Comparison of ENCODE assay signal across 10 cellular contexts in the genomic region with DNA sequence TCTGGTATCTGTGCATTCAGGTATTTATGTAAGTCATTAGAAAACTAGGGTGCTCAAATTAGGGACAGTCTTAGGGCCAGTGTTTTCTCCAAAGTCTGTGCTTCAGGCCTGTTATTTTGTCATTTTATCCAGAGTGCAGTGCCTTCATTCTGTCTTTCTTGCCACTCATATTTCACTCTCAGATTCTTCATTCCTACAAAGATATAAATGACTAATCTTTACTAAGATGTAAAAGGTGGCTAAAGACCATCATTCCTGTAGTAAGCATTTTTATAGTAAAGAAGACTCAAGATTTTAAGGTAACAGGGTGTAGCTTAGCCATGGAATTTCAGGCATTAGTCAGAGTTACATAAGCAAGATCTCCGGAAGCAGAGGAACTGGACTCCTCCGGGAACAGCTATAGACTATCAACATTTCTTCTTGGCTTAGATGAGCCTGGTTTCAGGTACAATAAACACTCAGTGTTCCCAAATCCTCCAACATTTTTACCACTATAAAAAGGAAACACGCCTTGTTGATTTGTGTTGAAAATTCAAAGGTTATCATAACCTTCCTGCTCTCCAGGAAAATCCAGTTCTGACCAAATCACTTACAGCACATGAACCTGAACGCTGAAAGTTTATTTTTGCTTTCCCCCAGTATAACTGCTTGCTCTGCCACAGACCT. TPM values are rescaled to one million over a fixed set of nuclear protein-coding genes. Genes with fewer than 3 reads are reported as not detected.
DNase-seq lines count a peak whose midpoint lies in the region; ATAC-seq, FAIRE-seq and TF ChIP-seq lines count a peak whose summit lies in the region.
"Had no signal": no experiment of that assay in that cellular context is flagged by ENCODE, and none has a peak within 500 bp of the region (broad histone marks: within the 10 kb centered on the region; RNA-seq: fewer than 3 reads in every experiment).

No MANE protein-coding gene starts in this region.

- no peak for DNase-seq in stimulated activated naive CD8-positive, alpha-beta T cell treated with anti-CD3 and anti-CD28 coated beads, Interleukin-15, amount 100 ng/mL, for 72 hours
- no peak for DNase-seq in stimulated activated naive CD8-positive, alpha-beta T cell treated with anti-CD3 and anti-CD28 coated beads, Interleukin-15, Interleukin-2, amounts not matched to agents 100 U/mL and 50 U/mL, for 24 hours
- peak; percentile 88 for DNase-seq in endothelial cell of umbilical vein (ENCODE audit: low read depth, low spot score)
- no peak for DNase-seq in aorta
- DNase-seq in NCI-H2029 treated with DMSO at 0.1 percent for 48 hours (lab: John Stamatoyannopoulos, UW) = no peak
- no peak for DNase-seq in stimulated activated naive B cell treated with anti-CD40 and anti-IgM and Interleukin-4, amounts not matched to agents 10 μg/mL and 1 μg/mL and 100 μg/mL, for 72 hours
- DNase-seq in cerebellum (ENCODE audit: low spot score) = no peak
- DNase-seq: activated effector memory CD4-positive, alpha-beta T cell treated with anti-CD3 and anti-CD28 coated beads, Interleukin-2, amount 50 U/mL, for 16 hours; immature natural killer cell had no signal

- H4K20me1 ChIP-seq in endothelial cell of umbilical vein (replicated peaks; ENCODE audit: control insufficient read depth, extremely low read depth, insufficient read depth, low read length) = no peaks in the 10 kb centered on the region

- H3K36me3 Mint-ChIP-seq in stimulated activated naive B cell treated with anti-CD40 and anti-IgM and Interleukin-4, amounts not matched to agents 10 μg/mL and 1 μg/mL and 100 μg/mL, for 72 hours = peaks cover 9 to 29% of the 10 kb centered on the region in 2 donors

- peak overlapping the region in 1 of 3 experiments; percentile 28 for H3K4me3 ChIP-seq in endothelial cell of umbilical vein (replicated peaks in 1 of 3; ENCODE audit: insufficient read depth in 1 of 3, low read depth in 1 of 3, low read length in 3 of 3)
- H3K4me3 ChIP-seq in mesodermal cell (ENCODE audit: extremely low read depth, insufficient read depth, low read length, poor library complexity, severe bottlenecking) = no peak overlapping the region
- H3K4me3 ChIP-seq in aorta (ENCODE audit: low read length in 2 of 2) = peak overlapping the region in 1 of 2 donors; percentile 2

- peak overlapping the region; percentile 74 for H3K9ac ChIP-seq in endothelial cell of umbilical vein (replicated peaks; ENCODE audit: extremely low read depth, insufficient read depth, low read length)

- POLR2A ChIA-PET in endothelial cell of umbilical vein (lab: Charles Lee) = interaction anchor here (0.9 to 1.6 kb wide), 2 partner anchors 19 to 26 kb away, joined by 3 to 6 read pairs; no protein-coding TSS in a partner anchor

- CTCF ChIA-PET in endothelial cell of umbilical vein (lab: Charles Lee) = interaction anchor here (0.7 to 2.6 kb wide), 14 partner anchors 9 to 135 kb away, joined by 3 to 23 read pairs (median 4); partner anchors contain the start of gene SERPINB1

- H3K9me1 ChIP-seq in endothelial cell of umbilical vein (replicated peaks; ENCODE audit: control insufficient read depth, extremely low read depth, insufficient read depth, low read length) = no peaks in the 10 kb centered on the region

- no peak for TF ChIP-seq CTCF in endothelial cell of umbilical vein (IDR thresholded peaks at IDR 0.05; ENCODE audit: extremely low read depth in 1 of 2, insufficient read depth in 1 of 2, low read depth in 1 of 2, low read length in 2 of 2)

- H2AFZ ChIP-seq in endothelial cell of umbilical vein (ENCODE audit: low read depth, low read length) = peak overlapping the region; percentile 14

- dilution Hi-C loops in endothelial cell of umbilical vein (cut with MboI; ENCODE audit: extremely low pct_ligation_motif_present, low sequenced_read_pairs) = no loop called here

- intact Hi-C loops in endothelial cell of umbilical vein (cut with micrococcal nuclease) (loop anchor here (1.0 kb wide), 4 partner anchors 11 to 28 kb away; partner anchors contain the start of gene SERPINB1), aorta (cut with DNase I) (no loop called here)

- H3K4me2 ChIP-seq in endothelial cell of umbilical vein (ENCODE audit: insufficient read depth, low read length) = peak overlapping the region; percentile 79

- peaks cover 20 to 26% of the 10 kb centered on the region in 2 donors for H3K9me3 Mint-ChIP-seq in stimulated activated naive CD8-positive, alpha-beta T cell treated with anti-CD3 and anti-CD28 coated beads, Interleukin-15, amount 100 ng/mL, for 72 hours
- H3K9me3 Mint-ChIP-seq in stimulated activated naive B cell treated with anti-CD40 and anti-IgM and Interleukin-4, amounts not matched to agents 10 μg/mL and 1 μg/mL and 100 μg/mL, for 72 hours = peaks cover 5 to 18% of the 10 kb centered on the region in 2 donors

- H3K4me1 Mint-ChIP-seq in stimulated activated naive CD8-positive, alpha-beta T cell treated with anti-CD3 and anti-CD28 coated beads, Interleukin-15, amount 100 ng/mL, for 72 hours = peaks cover 25% of the 10 kb centered on the region
- H3K4me1 Mint-ChIP-seq in stimulated activated naive B cell treated with anti-CD40 and anti-IgM and Interleukin-4, amounts not matched to agents 10 μg/mL and 1 μg/mL and 100 μg/mL, for 72 hours = peaks cover 4 to 11% of the 10 kb centered on the region in 2 donors

- peak; percentile 69 for ATAC-seq in stimulated activated naive CD8-positive, alpha-beta T cell treated with anti-CD3 and anti-CD28 coated beads, Interleukin-15, amount 100 ng/mL, for 72 hours
- no peak for ATAC-seq in stimulated activated naive CD8-positive, alpha-beta T cell treated with anti-CD3 and anti-CD28 coated beads, Interleukin-15, Interleukin-2, amounts not matched to agents 100 U/mL and 50 U/mL, for 24 hours
- ATAC-seq in aorta (ENCODE audit: low FRiP score) = peak; percentile 73
- ATAC-seq in stimulated activated naive B cell treated with anti-CD40 and anti-IgM and Interleukin-4, amounts not matched to agents 10 μg/mL and 1 μg/mL and 100 μg/mL, for 72 hours (replicated peaks) = no peak

- H3K9me3 ChIP-seq in endothelial cell of umbilical vein (replicated peaks; ENCODE audit: control insufficient read depth, insufficient read depth, low read length) (no peaks in the 10 kb centered on the region), mesodermal cell (ENCODE audit: control insufficient read depth, low read length) (peaks cover 13% of the 10 kb centered on the region), aorta (ENCODE audit: control insufficient read depth, low read length) (peaks cover 3% of the 10 kb centered on the region)

- H3K27me3 Mint-ChIP-seq in stimulated activated naive CD8-positive, alpha-beta T cell treated with anti-CD3 and anti-CD28 coated beads, Interleukin-15, amount 100 ng/mL, for 72 hours = peaks cover 8% of the 10 kb centered on the region
- peaks cover 0 to 6% of the 10 kb centered on the region in 2 donors for H3K27me3 Mint-ChIP-seq in stimulated activated naive B cell treated with anti-CD40 and anti-IgM and Interleukin-4, amounts not matched to agents 10 μg/mL and 1 μg/mL and 100 μg/mL, for 72 hours

- H3K36me3 ChIP-seq in endothelial cell of umbilical vein (ENCODE audit: control insufficient read depth in 2 of 2, extremely low read depth in 1 of 2, insufficient read depth in 2 of 2, low read length in 2 of 2) (no peaks in the 10 kb centered on the region), mesodermal cell (ENCODE audit: control insufficient read depth, insufficient read depth, low read length) (no peaks in the 10 kb centered on the region), aorta (ENCODE audit: control insufficient read depth in 1 of 2, insufficient read depth in 2 of 2, low read length in 1 of 2) (no peaks in the 10 kb centered on the region)

- peak overlapping the region in 1 of 2 donors; percentile 19 for H3K27ac Mint-ChIP-seq in stimulated activated naive CD8-positive, alpha-beta T cell treated with anti-CD3 and anti-CD28 coated beads, Interleukin-15, amount 100 ng/mL, for 72 hours
- no peak overlapping the region for H3K27ac Mint-ChIP-seq in stimulated activated naive B cell treated with anti-CD40 and anti-IgM and Interleukin-4, amounts not matched to agents 10 μg/mL and 1 μg/mL and 100 μg/mL, for 72 hours
- H3K27ac Mint-ChIP-seq: immature natural killer cell had no signal

- TSS peak; percentile 54 for BruUV-seq in endothelial cell of umbilical vein (replicated peaks; lab: Mats Ljungman, UMichigan)

- H3K27ac ChIP-seq in endothelial cell of umbilical vein (ENCODE audit: insufficient read depth, low read depth, low read length) (peak overlapping the region; percentile 92), mesodermal cell (ENCODE audit: low read depth, low read length, severe bottlenecking) (peak overlapping the region; percentile 20), aorta (ENCODE audit: low read depth in 1 of 2, low read length in 2 of 2) (peak overlapping the region; percentile 36 to 63)

- H3K27me3 ChIP-seq in endothelial cell of umbilical vein (ENCODE audit: control insufficient read depth in 2 of 2, insufficient read depth in 2 of 2, low read length in 2 of 2) = no peaks in the 10 kb centered on the region
- H3K27me3 ChIP-seq in aorta (ENCODE audit: control insufficient read depth in 1 of 2, insufficient read depth in 2 of 2, low read length in 1 of 2) = no peaks in the 10 kb centered on the region

- WGBS in mesodermal cell (ENCODE audit: insufficient coverage in 2 of 2), 2 experiments = 83 to 97% methylated on average over 2 to 3 of the region's 4 CpGs
- 3 to 4% methylated on average over 4 of the region's 4 CpGs for WGBS in aorta, 2 donors

- H3K79me2 ChIP-seq in endothelial cell of umbilical vein (ENCODE audit: control insufficient read depth, insufficient read depth, low read length) = no peaks in the 10 kb centered on the region

- peak overlapping the region in 1 of 2 donors; percentile 1 for H3K4me3 Mint-ChIP-seq in stimulated activated naive CD8-positive, alpha-beta T cell treated with anti-CD3 and anti-CD28 coated beads, Interleukin-15, amount 100 ng/mL, for 72 hours
- no peak overlapping the region for H3K4me3 Mint-ChIP-seq in stimulated activated naive B cell treated with anti-CD40 and anti-IgM and Interleukin-4, amounts not matched to agents 10 μg/mL and 1 μg/mL and 100 μg/mL, for 72 hours
- H3K4me3 Mint-ChIP-seq: immature natural killer cell had no signal

- no peak for TF ChIP-seq POLR2A in endothelial cell of umbilical vein (IDR thresholded peaks at IDR 0.05; ENCODE audit: low read depth, low read length)

- peaks cover 44% of the 10 kb centered on the region for H3K4me1 ChIP-seq in endothelial cell of umbilical vein (ENCODE audit: control insufficient read depth, extremely low read depth, insufficient read depth, low read length)
- H3K4me1 ChIP-seq in mesodermal cell (ENCODE audit: control insufficient read depth, insufficient read depth, low read length, poor library complexity, severe bottlenecking) = peaks cover 5% of the 10 kb centered on the region
- H3K4me1 ChIP-seq in aorta (ENCODE audit: control insufficient read depth in 1 of 2, insufficient read depth in 2 of 2, low read length in 2 of 2) = peaks cover 0 to 5% of the 10 kb centered on the region in 2 donors

- FAIRE-seq in endothelial cell of umbilical vein (lab: Jason Lieb, UNC) = peak; percentile 94

RNA-seq across cellular contexts. Expression of gene SERPINB1, which starts 23.8 kb away (rescaled TPM):
- total RNA-seq in endothelial cell of umbilical vein (23.3 and 24.0 TPM in 2 replicates), aorta (10 to 100 TPM; 42.8 to 46.6 TPM), cerebellum (2.9 TPM)
- polyA plus RNA-seq in endothelial cell of umbilical vein (5.9 and 6.7 TPM in 2 replicates), aorta (10 to 100 TPM; 30.2 to 59.5 TPM)
- polyA plus RNA-seq in endothelial cell of umbilical vein (2011; cell fraction: cytosol; rRNA removed) = 10.6 and 11.9 TPM in 2 replicates
- polyA plus RNA-seq in endothelial cell of umbilical vein (2011; cell fraction: nucleus; rRNA removed) = 5.7 and 9.4 TPM in 2 replicates
- polyA plus RNA-seq in endothelial cell of umbilical vein (2012) = 11.5 and 15.7 TPM in 2 replicates
- 5.7 and 6.0 TPM in 2 replicates for polyA minus RNA-seq in endothelial cell of umbilical vein
- 31.9 TPM for polyA minus RNA-seq in endothelial cell of umbilical vein (2011; cell fraction: cytosol; rRNA and poly(A)+ RNA removed)
- 3.5 and 5.7 TPM in 2 replicates for polyA minus RNA-seq in endothelial cell of umbilical vein (2011; cell fraction: nucleus; rRNA and poly(A)+ RNA removed)
- polyA plus RNA-seq in mesodermal cell (2013, experiment 1 of 2) = 26.2 TPM
- 29.6 TPM for polyA plus RNA-seq in mesodermal cell (2013, experiment 2 of 2)

RNA-seq across cellular contexts. Expression of gene WRNIP1, which starts 52.7 kb away (rescaled TPM):
- total RNA-seq in endothelial cell of umbilical vein = 47.7 and 50.1 TPM in 2 replicates
- 54.5 and 68.9 TPM in 2 replicates for polyA plus RNA-seq in endothelial cell of umbilical vein
- polyA plus RNA-seq in endothelial cell of umbilical vein (2011; cell fraction: cytosol; rRNA removed) = 56.2 and 64.2 TPM in 2 replicates
- 59.4 and 59.7 TPM in 2 replicates for polyA plus RNA-seq in endothelial cell of umbilical vein (2011; cell fraction: nucleus; rRNA removed)
- polyA plus RNA-seq in endothelial cell of umbilical vein (2012) = 44.9 and 45.1 TPM in 2 replicates
- polyA minus RNA-seq in endothelial cell of umbilical vein = 55.8 and 60.5 TPM in 2 replicates
- 27.8 TPM for polyA minus RNA-seq in endothelial cell of umbilical vein (2011; cell fraction: cytosol; rRNA and poly(A)+ RNA removed)
- 26.4 and 31.4 TPM in 2 replicates for polyA minus RNA-seq in endothelial cell of umbilical vein (2011; cell fraction: nucleus; rRNA and poly(A)+ RNA removed)
- polyA plus RNA-seq in mesodermal cell (2013, experiment 1 of 2) = 34.2 TPM
- 31.3 TPM for polyA plus RNA-seq in mesodermal cell (2013, experiment 2 of 2)
- 10 to 100 TPM; 36.8 to 39.7 TPM for total RNA-seq in aorta
- 10 to 100 TPM; 23.2 to 40.3 TPM for polyA plus RNA-seq in aorta
- total RNA-seq in cerebellum = 32.3 TPM

Comparison
In these comparisons a context has a peak if more than half of its experiments do, and no peak if none do; other contexts are left out.
1. ATAC-seq: peak in stimulated activated naive CD8-positive, alpha-beta T cell treated with anti-CD3 and anti-CD28 coated beads, Interleukin-15, amount 100 ng/mL, for 72 hours (single experiment) and aorta (single experiment); none in stimulated activated naive CD8-positive, alpha-beta T cell treated with anti-CD3 and anti-CD28 coated beads, Interleukin-15, Interleukin-2, amounts not matched to agents 100 U/mL and 50 U/mL, for 24 hours (single experiment) and stimulated activated naive B cell treated with anti-CD40 and anti-IgM and Interleukin-4, amounts not matched to agents 10 μg/mL and 1 μg/mL and 100 μg/mL, for 72 hours (0 of 2).
2. H3K27ac ChIP-seq: peak in every context shown above with its lines; median percentile 92 in endothelial cell of umbilical vein; 50 in aorta; 20 in mesodermal cell.